ENCODE assay signal across 25 cellular contexts in genomic region chr2:126145752-126146151, GRCh38.
"Had no signal": no experiment of that assay in that cellular context is flagged by ENCODE, and none has a peak within 500 bp of the region (broad histone marks: within the 10 kb centered on the region; RNA-seq: fewer than 3 reads in every experiment).

No MANE protein-coding gene starts in this region.

- H3K4me1 Mint-ChIP-seq: naive thymus-derived CD4-positive, alpha-beta T cell; nephron; neural crest cell; stimulated activated effector memory CD8-positive, alpha-beta T cell treated with anti-CD3 and anti-CD28 coated beads, Interleukin-12 subunit alpha, Interleukin-12 subunit beta, amount 100 ng/mL, for 72 hours had no signal

- H3K4me1 ChIP-seq: left ventricle myocardium inferior, parathyroid adenoma, suprapubic skin, tibial artery, uterus had no signal

- H3K36me3 Mint-ChIP-seq: naive thymus-derived CD4-positive, alpha-beta T cell; stimulated activated effector memory CD8-positive, alpha-beta T cell treated with anti-CD3 and anti-CD28 coated beads, Interleukin-12 subunit alpha, Interleukin-12 subunit beta, amount 100 ng/mL, for 72 hours had no signal

- H3K27me3 ChIP-seq: neutrophil, suprapubic skin, tibial artery, uterus had no signal

- ATAC-seq: mucosa of descending colon; naive thymus-derived CD4-positive, alpha-beta T cell; right cardiac atrium; sciatic nerve; stimulated activated effector memory CD8-positive, alpha-beta T cell treated with anti-CD3 and anti-CD28 coated beads, Interleukin-12 subunit alpha, Interleukin-12 subunit beta, amount 100 ng/mL, for 72 hours had no signal

- H3K27ac ChIP-seq: left ventricle myocardium inferior, neutrophil, parathyroid adenoma, skin epidermis, suprapubic skin, thoracic aorta, tibial artery, uterus had no signal

- H3K4me3 ChIP-seq: left ventricle myocardium inferior, lung, mucosa of descending colon, skin epidermis, suprapubic skin, thoracic aorta, tibial artery, uterus had no signal

- H3K36me3 ChIP-seq: left ventricle myocardium inferior, neutrophil, suprapubic skin, thoracic aorta, tibial artery, uterus had no signal

- H2AFZ ChIP-seq: parathyroid adenoma had no signal

- H3K79me2 ChIP-seq: parathyroid adenoma had no signal

- H3K9ac ChIP-seq: parathyroid adenoma had no signal

- H3K9me3 ChIP-seq: mucosa of descending colon, neutrophil, suprapubic skin, uterus had no signal

- H3K27ac Mint-ChIP-seq: naive thymus-derived CD4-positive, alpha-beta T cell; nephron; stimulated activated effector memory CD8-positive, alpha-beta T cell treated with anti-CD3 and anti-CD28 coated beads, Interleukin-12 subunit alpha, Interleukin-12 subunit beta, amount 100 ng/mL, for 72 hours; stimulated activated naive CD8-positive, alpha-beta T cell treated with anti-CD3 and anti-CD28 coated beads, Interleukin-15, Interleukin-2, amounts not matched to agents 100 ng/mL and 50 ng/mL, for 24 hours had no signal

- H3K4me3 Mint-ChIP-seq: naive thymus-derived CD4-positive, alpha-beta T cell; nephron; neural crest cell; stimulated activated effector memory CD8-positive, alpha-beta T cell treated with anti-CD3 and anti-CD28 coated beads, Interleukin-12 subunit alpha, Interleukin-12 subunit beta, amount 100 ng/mL, for 72 hours; stimulated activated naive CD8-positive, alpha-beta T cell treated with anti-CD3 and anti-CD28 coated beads, Interleukin-15, Interleukin-2, amounts not matched to agents 100 ng/mL and 50 ng/mL, for 24 hours had no signal

- DNase-seq: hypothalamus; islet precursor cell; left ventricle myocardium inferior; midbrain; mucosa of descending colon; naive thymus-derived CD4-positive, alpha-beta T cell; occipital lobe; right cardiac atrium; stimulated activated CD4-positive, alpha-beta T cell treated with anti-CD3 and anti-CD28 coated beads, Interleukin-12 subunit alpha, Interleukin-12 subunit beta, amount 100 ng/mL, for 4 hours; stimulated activated CD4-positive, alpha-beta T cell treated with anti-CD3 and anti-CD28 coated beads, Interleukin-4, amount 100 ng/mL, for 24 hours; stimulated activated naive CD4-positive, alpha-beta T cell; tibial artery; trophoblast cell; uterus had no signal
